Comparison of ENCODE assay signal across 8 cellular contexts in the genomic region with DNA sequence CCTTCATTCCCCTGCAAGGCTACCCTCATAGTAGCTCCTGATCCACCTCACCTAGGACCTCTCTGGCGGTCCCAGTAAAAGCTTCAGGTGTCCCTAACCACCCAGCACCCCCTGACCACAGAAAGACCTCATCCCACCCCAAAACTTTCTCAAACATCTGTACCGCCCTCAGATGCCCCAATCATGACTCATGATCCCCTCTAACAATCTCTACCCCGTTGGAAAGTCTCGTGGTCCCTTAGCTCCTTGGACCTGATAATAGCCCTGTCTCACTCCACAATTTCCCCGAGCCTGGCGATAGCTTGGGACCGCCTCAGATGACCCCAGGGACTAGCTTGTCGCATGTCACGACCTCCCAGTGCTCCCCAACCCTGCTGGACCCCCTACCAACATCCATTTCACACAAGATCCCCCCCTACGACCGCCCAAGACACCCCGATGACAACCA. TPM values are rescaled to one million over a fixed set of nuclear protein-coding genes. Genes with fewer than 3 reads are reported as not detected.
DNase-seq lines count a peak whose midpoint lies in the region; ATAC-seq, FAIRE-seq and TF ChIP-seq lines count a peak whose summit lies in the region.

No MANE protein-coding gene starts in this region.

- H2AK5ac ChIP-seq in H1 (ENCODE audit: low read depth, low read length), result 0 out of 2 replicates have a peak overlapping the region, but pooled peaks have one; percentile 39

- DNase-seq in GM12865 (ENCODE audit: low read depth) (no peak), PC-9 (no peak), H1 (ENCODE audit: low read depth in 1 of 2, low spot score in 2 of 2) (no peak), neural crest cell (ENCODE audit: low read depth, low spot score) (no peak), T1000 (lab: John Stamatoyannopoulos, UW) (no peak), ecto neural progenitor cell (ENCODE audit: low spot score) (no peak), NCI-H748 treated with DMSO at 0.1 percent for 48 hours (lab: John Stamatoyannopoulos, UW) (no peak)

- FAIRE-seq in H1 (lab: Jason Lieb, UNC), result no peak

- H4K91ac ChIP-seq in H1 (replicated peaks; ENCODE audit: insufficient read length, low read length), result peak overlapping the region; percentile 80

- TF ChIP-seq CTCF in GM12865 (IDR thresholded peaks at IDR 0.05; ENCODE audit: insufficient read depth, low read depth, low read length, missing control alignments), result no peak
- TF ChIP-seq CTCF in PC-9 (conservative IDR thresholded peaks at IDR 0.05), result no peak
- no peak for TF ChIP-seq CTCF in H1 (IDR thresholded peaks at IDR 0.05; ENCODE audit: control extremely low read depth in 1 of 3, insufficient read depth in 1 of 3, low read depth in 1 of 3, low read length in 3 of 3)
- TF ChIP-seq CTCF in neural crest cell (conservative IDR thresholded peaks at IDR 0.05), result no peak

- H4K20me1 ChIP-seq in PC-9 (ENCODE audit: insufficient read depth) (peaks cover 15% of the 10 kb centered on the region; the same call in 1 of the 2 replicates), H1 (replicated peaks in 1 of 2; ENCODE audit: control insufficient read depth in 1 of 2, insufficient read depth in 2 of 2, low read length in 2 of 2) (peaks cover 3 to 15% of the 10 kb centered on the region in 2 experiments)

- H3K27me3 Mint-ChIP-seq in neural crest cell (ENCODE audit: low read depth), result peaks cover 10% of the 10 kb centered on the region

- peak overlapping the region; percentile 70 for H4K5ac ChIP-seq in H1 (ENCODE audit: insufficient read length, low read depth, low read length)

- TF ChIP-seq RAD21 in H1 (IDR thresholded peaks at IDR 0.05 in 1 of 2, conservative IDR thresholded peaks at IDR 0.05 in 1 of 2; ENCODE audit: low read depth in 2 of 2, low read length in 2 of 2), result no peak

- H3K23me2 ChIP-seq in H1 (ENCODE audit: low read depth, low read length), result peaks cover 9% of the 10 kb centered on the region

- H3K9me2 ChIP-seq in PC-9 (ENCODE audit: insufficient read depth), result no peaks in the 10 kb centered on the region

- no peaks in the 10 kb centered on the region for H3K36me3 Mint-ChIP-seq in neural crest cell (ENCODE audit: low read depth)

- H3K27me3 ChIP-seq in PC-9 (ENCODE audit: insufficient read depth, low read depth) (no peaks in the 10 kb centered on the region), H1 (replicated peaks in 1 of 4; ENCODE audit: control insufficient read depth in 3 of 4, extremely low read depth in 1 of 4, insufficient read depth in 3 of 4, low read length in 3 of 4) (no peaks in the 10 kb centered on the region)

- H3K79me1 ChIP-seq in H1 (ENCODE audit: low read depth, low read length), result peaks cover 5% of the 10 kb centered on the region

- ATAC-seq in GM21528 (IDR thresholded peaks at IDR 0.05; ENCODE audit: low FRiP score, unreplicated experiment), result no peak

- peak overlapping the region; percentile 99 for H3K27ac Mint-ChIP-seq in neural crest cell (ENCODE audit: unreplicated experiment)

- H2BK20ac ChIP-seq in H1 (ENCODE audit: low read length), result no peak overlapping the region

- BruUV-seq in PC-9 (replicated peaks; lab: Mats Ljungman, UMichigan), result no TSS peak

- H3K14ac ChIP-seq in H1 (ENCODE audit: insufficient read length), result no peak overlapping the region

- H3K56ac ChIP-seq in H1 (replicated peaks; ENCODE audit: insufficient read length, low read depth, low read length), result peak overlapping the region; percentile 82

- H2BK12ac ChIP-seq in H1 (ENCODE audit: low read depth, low read length), result peak overlapping the region; percentile 27; the same call in 1 of the 2 replicates

- H2BK15ac ChIP-seq in H1 (ENCODE audit: low read length), result no peak overlapping the region

- no peaks in the 10 kb centered on the region for H3K9me3 Mint-ChIP-seq in neural crest cell

- H2AFZ ChIP-seq in PC-9, result peak overlapping the region; percentile 90
- H2AFZ ChIP-seq in H1 (ENCODE audit: low read length), result no peak overlapping the region

- no peak overlapping the region for H3K23ac ChIP-seq in H1 (ENCODE audit: insufficient read length)

- CTCF ChIA-PET in PC-9 (lab: Charles Lee), result interaction anchor here (0.6 to 1.9 kb wide), 4 partner anchors 17 to 304 kb away, joined by 4 to 13 read pairs (median 10); no protein-coding TSS in a partner anchor
- CTCF ChIA-PET in H1 (lab: Charles Lee; ENCODE audit: partially characterized antibody), result interaction anchor here (0.7 to 6.5 kb wide), 6 partner anchors 11 to 131 kb away, joined by 3 to 43 read pairs (median 8); a partner anchor contains a TSS

- no peaks in the 10 kb centered on the region for H3F3A ChIP-seq in PC-9 (ENCODE audit: insufficient read depth, low read depth)

- H3K4me1 Mint-ChIP-seq in neural crest cell, result peaks cover 24% of the 10 kb centered on the region

- POLR2A ChIA-PET in PC-9 (lab: Charles Lee; ENCODE audit: unreplicated experiment) (interaction anchor here (0.6 kb wide), 1 partner anchor 53 kb away, joined by 11 read pairs; no protein-coding TSS in a partner anchor), H1 (lab: Charles Lee; ENCODE audit: partially characterized antibody) (interaction anchor here (0.9 to 6.1 kb wide), 19 partner anchors 8 to 214 kb away, joined by 3 to 49 read pairs (median 7); a partner anchor contains a TSS)

- H3K36me3 ChIP-seq in PC-9 (ENCODE audit: low read depth), result no peaks in the 10 kb centered on the region
- H3K36me3 ChIP-seq in H1 (ENCODE audit: control insufficient read depth in 2 of 4, insufficient read depth in 4 of 4, low read length in 3 of 4), result no peaks in the 10 kb centered on the region

- peaks cover 39% of the 10 kb centered on the region for H3K79me2 ChIP-seq in PC-9 (ENCODE audit: low read depth)
- H3K79me2 ChIP-seq in H1 (ENCODE audit: control insufficient read depth in 1 of 2, insufficient read depth in 2 of 2, low read length in 2 of 2), result peaks cover 3 to 35% of the 10 kb centered on the region in 2 experiments; a peak in 3 of 4 replicates

- H3K4me1 ChIP-seq in PC-9 (replicated peaks; ENCODE audit: insufficient read depth) (peaks cover 7% of the 10 kb centered on the region; the same call in 1 of the 2 replicates), H1 (replicated peaks in 1 of 4; ENCODE audit: control insufficient read depth in 3 of 4, insufficient read depth in 4 of 4, low read length in 3 of 4) (peaks cover 0 to 5% (median 0%) of the 10 kb centered on the region in 4 experiments; a peak in 4 of 7 replicates)

- H3K9me3 ChIP-seq in PC-9 (ENCODE audit: insufficient read depth, low read depth) (no peaks in the 10 kb centered on the region), H1 (ENCODE audit: insufficient read depth in 2 of 2, low read depth in 1 of 2, low read length in 1 of 2) (no peaks in the 10 kb centered on the region)

- H3K4me2 ChIP-seq in PC-9 (peak overlapping the region; percentile 79), H1 (ENCODE audit: insufficient read depth in 1 of 2, low read depth in 2 of 2, low read length in 2 of 2) (peak overlapping the region; percentile 58 to 90)

- H3K9ac ChIP-seq in H1 (replicated peaks in 1 of 4; ENCODE audit: extremely low read depth in 1 of 4, low read depth in 3 of 4, low read length in 3 of 4), result peak overlapping the region; percentile 86 to 99 (median 96)

- no peak for TF ChIP-seq EP300 in H1 (IDR thresholded peaks at IDR 0.05; ENCODE audit: borderline replicate concordance in 1 of 2, low read depth in 2 of 2, low read length in 2 of 2)

- H2BK120ac ChIP-seq in H1 (replicated peaks; ENCODE audit: low read depth, low read length), result no peak overlapping the region

- peak overlapping the region; percentile 47 for H3K4ac ChIP-seq in H1 (replicated peaks; ENCODE audit: insufficient read length, low read depth, low read length)

- WGBS in H1 (ENCODE audit: extremely low coverage in 1 of 2, insufficient coverage in 1 of 2, insufficient read length in 1 of 2, insufficient replicate concordance in 2 of 2, low coverage in 1 of 2, low lambda C conversion rate in 2 of 2, missing lambda C conversion rate in 1 of 2), 2 experiments, result 3% methylated on average over 12 of the region's 12 CpGs; no CpG with 5 or more reads in 1 of the 2 experiments

- peak overlapping the region; percentile 99 for H3K4me3 Mint-ChIP-seq in neural crest cell

- peak overlapping the region; percentile 89 for H3K27ac ChIP-seq in PC-9
- H3K27ac ChIP-seq in H1 (ENCODE audit: low read depth, low read length), result peak overlapping the region; percentile 80

- H3K18ac ChIP-seq in H1 (ENCODE audit: extremely low read depth, low read length), result peak overlapping the region; percentile 87

- H3K4me3 ChIP-seq in GM12865 (ENCODE audit: low read depth, low read length), result peak overlapping the region; percentile 74
- H3K4me3 ChIP-seq in PC-9, result peak overlapping the region; percentile 97
- peak overlapping the region; percentile 80 to 99 (median 95) for H3K4me3 ChIP-seq in H1 (ENCODE audit: extremely low read depth in 1 of 4, insufficient read depth in 2 of 4, low read depth in 3 of 4, low read length in 4 of 4)

- H4K8ac ChIP-seq in H1 (ENCODE audit: extremely low read depth, insufficient read depth, low read length), result peak overlapping the region; percentile 98

- intact Hi-C loops in PC-9 (cut with micrococcal nuclease; ENCODE audit: unreplicated experiment), result no loop called here

- no peak for TF ChIP-seq POLR2A in H1 (IDR thresholded peaks at IDR 0.05; ENCODE audit: control extremely low read depth in 1 of 2, low read depth in 2 of 2, low read length in 2 of 2)

- H2BK5ac ChIP-seq in H1 (ENCODE audit: low read depth, low read length), result peak overlapping the region; percentile 98

RNA-seq across cellular contexts. Expression of a gene that starts 0.5 kb away (rescaled TPM):
- total RNA-seq in PC-9 (2021) (169 and 181 TPM in 2 replicates), neural crest cell (230 and 239 TPM in 2 replicates)
- 205 and 206 TPM in 2 replicates for total RNA-seq in H1 (2021; fragmentation: NEBNext Ultra II Directional; extraction: Animal tissue kit (Norgen Biotek cat#: 25700))
- 1,037 and 1,353 TPM in 2 replicates for polyA plus RNA-seq in H1 (2011; rRNA removed)
- polyA plus RNA-seq in H1 (2011; cell fraction: cytosol; rRNA removed), result 521 TPM
- polyA plus RNA-seq in H1 (2011; cell fraction: nucleus; rRNA removed), result 400 TPM
- 90.6 to 331 TPM (median 298 TPM) in 4 replicates for polyA plus RNA-seq in H1 (2012, experiment 1 of 2)
- 720 TPM for polyA plus RNA-seq in H1 (2012, experiment 2 of 2)
- polyA plus RNA-seq in H1 (2013, experiment 1 of 2), result 258 TPM
- polyA plus RNA-seq in H1 (2013, experiment 2 of 2), result 272 TPM
- 28.0 and 42.3 TPM in 2 replicates for polyA minus RNA-seq in H1 (2011; rRNA and poly(A)+ RNA removed)
- 42.3 TPM for polyA minus RNA-seq in H1 (2011; cell fraction: cytosol; rRNA and poly(A)+ RNA removed)
- 35.8 TPM for polyA minus RNA-seq in H1 (2011; cell fraction: nucleus; rRNA and poly(A)+ RNA removed)

RNA-seq across cellular contexts. Expression of a gene that starts 1.6 kb away (rescaled TPM):
- total RNA-seq in PC-9 (2021) (6.2 and 7.1 TPM in 2 replicates), neural crest cell (0.89 and 1.7 TPM in 2 replicates)
- total RNA-seq in H1 (2021; fragmentation: NEBNext Ultra II Directional; extraction: Animal tissue kit (Norgen Biotek cat#: 25700)), result 1.2 and 1.3 TPM in 2 replicates
- 2.2 and 3.9 TPM in 2 replicates for polyA plus RNA-seq in H1 (2011; rRNA removed)
- 3.9 TPM for polyA plus RNA-seq in H1 (2011; cell fraction: cytosol; rRNA removed)
- polyA plus RNA-seq in H1 (2011; cell fraction: nucleus; rRNA removed), result 5.9 TPM
- 1.3 to 2.1 TPM (median 1.8 TPM) in 4 replicates for polyA plus RNA-seq in H1 (2012, experiment 1 of 2)
- polyA plus RNA-seq in H1 (2012, experiment 2 of 2), result 1.1 TPM
- polyA plus RNA-seq in H1 (2013, experiment 1 of 2), result 1.2 TPM
- 1.5 TPM for polyA plus RNA-seq in H1 (2013, experiment 2 of 2)
- 0.56 and 1.1 TPM in 2 replicates for polyA minus RNA-seq in H1 (2011; rRNA and poly(A)+ RNA removed)
- 2.6 TPM for polyA minus RNA-seq in H1 (2011; cell fraction: cytosol; rRNA and poly(A)+ RNA removed)
- 2.6 TPM for polyA minus RNA-seq in H1 (2011; cell fraction: nucleus; rRNA and poly(A)+ RNA removed)

RNA-seq across cellular contexts. Expression of a gene that starts 11.0 kb away (rescaled TPM):
- total RNA-seq in PC-9 (2021), result 32.0 and 41.5 TPM in 2 replicates
- 1.8 and 2.1 TPM in 2 replicates for total RNA-seq in H1 (2021; fragmentation: NEBNext Ultra II Directional; extraction: Animal tissue kit (Norgen Biotek cat#: 25700))
- 2.4 and 4.2 TPM in 2 replicates for polyA plus RNA-seq in H1 (2011; rRNA removed)
- 4.2 TPM for polyA plus RNA-seq in H1 (2011; cell fraction: cytosol; rRNA removed)
- polyA plus RNA-seq in H1 (2011; cell fraction: nucleus; rRNA removed), result 8.2 TPM
- polyA plus RNA-seq in H1 (2012, experiment 1 of 2), result 1.9 to 3.7 TPM (median 2.8 TPM) in 4 replicates
- 1.7 TPM for polyA plus RNA-seq in H1 (2012, experiment 2 of 2)
- 2.1 TPM for polyA plus RNA-seq in H1 (2013, experiment 1 of 2)
- 1.4 TPM for polyA plus RNA-seq in H1 (2013, experiment 2 of 2)
- polyA minus RNA-seq in H1 (2011; rRNA and poly(A)+ RNA removed), result 0.24 and 0.47 TPM in 2 replicates
- polyA minus RNA-seq in H1 (2011; cell fraction: cytosol; rRNA and poly(A)+ RNA removed), result 0.66 TPM
- polyA minus RNA-seq in H1 (2011; cell fraction: nucleus; rRNA and poly(A)+ RNA removed), result 1.1 TPM
- 1.6 and 2.6 TPM in 2 replicates for total RNA-seq in neural crest cell

RNA-seq across cellular contexts. Expression of a gene that starts 32.7 kb away (rescaled TPM):
- total RNA-seq in PC-9 (2021) (0.28 TPM in 1 of 2 replicates, not detected in the other), neural crest cell (not detected in 2 replicates)
- not detected in 2 replicates for total RNA-seq in H1 (2021; fragmentation: NEBNext Ultra II Directional; extraction: Animal tissue kit (Norgen Biotek cat#: 25700))
- not detected in 2 replicates for polyA plus RNA-seq in H1 (2011; rRNA removed)
- not detected for polyA plus RNA-seq in H1 (2011; cell fraction: cytosol; rRNA removed)
- polyA plus RNA-seq in H1 (2011; cell fraction: nucleus; rRNA removed), result not detected
- not detected in 4 replicates for polyA plus RNA-seq in H1 (2012, experiment 1 of 2)
- polyA plus RNA-seq in H1 (2012, experiment 2 of 2), result not detected
- not detected for polyA plus RNA-seq in H1 (2013, experiment 1 of 2)
- polyA plus RNA-seq in H1 (2013, experiment 2 of 2), result not detected
- 0.50 TPM in 1 of 2 replicates, not detected in the other for polyA minus RNA-seq in H1 (2011; rRNA and poly(A)+ RNA removed)
- not detected for polyA minus RNA-seq in H1 (2011; cell fraction: cytosol; rRNA and poly(A)+ RNA removed)
- not detected for polyA minus RNA-seq in H1 (2011; cell fraction: nucleus; rRNA and poly(A)+ RNA removed)

RNA-seq across cellular contexts. Expression of a gene that starts 51.8 kb away (rescaled TPM):
- 28.5 and 28.7 TPM in 2 replicates for total RNA-seq in PC-9 (2021)
- total RNA-seq in H1 (2021; fragmentation: NEBNext Ultra II Directional; extraction: Animal tissue kit (Norgen Biotek cat#: 25700)), result 0.40 and 0.63 TPM in 2 replicates
- 0.15 and 0.41 TPM in 2 replicates for polyA plus RNA-seq in H1 (2011; rRNA removed)
- 0.23 TPM for polyA plus RNA-seq in H1 (2011; cell fraction: cytosol; rRNA removed)
- 0.17 TPM for polyA plus RNA-seq in H1 (2011; cell fraction: nucleus; rRNA removed)
- 0.12 to 0.35 TPM (median 0.15 TPM) in 4 replicates for polyA plus RNA-seq in H1 (2012, experiment 1 of 2)
- 0.13 TPM for polyA plus RNA-seq in H1 (2012, experiment 2 of 2)
- polyA plus RNA-seq in H1 (2013, experiment 1 of 2), result 0.51 TPM
- 0.42 TPM for polyA plus RNA-seq in H1 (2013, experiment 2 of 2)
- polyA minus RNA-seq in H1 (2011; rRNA and poly(A)+ RNA removed), result 0.49 TPM in 1 of 2 replicates, not detected in the other
- not detected for polyA minus RNA-seq in H1 (2011; cell fraction: cytosol; rRNA and poly(A)+ RNA removed)
- not detected for polyA minus RNA-seq in H1 (2011; cell fraction: nucleus; rRNA and poly(A)+ RNA removed)
- total RNA-seq in neural crest cell, result not detected in 2 replicates
